Comparison of ENCODE assay signal across 10 cellular contexts in the genomic region with DNA sequence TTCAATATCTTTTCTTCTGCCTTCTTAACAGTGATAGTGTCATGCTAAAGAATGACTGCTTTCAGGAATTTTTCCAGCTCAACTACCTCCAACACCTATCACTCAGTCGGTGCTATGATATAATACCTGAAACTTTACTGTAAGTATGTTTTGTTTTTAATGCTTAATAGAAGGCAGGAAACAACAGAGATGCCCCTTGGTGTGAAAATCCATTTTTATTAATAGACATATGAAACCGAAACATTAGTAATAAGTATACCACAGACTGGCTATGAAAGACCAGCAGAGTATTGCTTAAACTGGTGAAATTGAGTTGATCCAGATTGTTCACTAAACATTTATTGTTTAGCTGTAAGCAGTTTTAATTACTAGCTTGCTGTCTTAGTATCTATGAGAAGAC. TPM values are rescaled to one million over a fixed set of nuclear protein-coding genes. Genes with fewer than 3 reads are reported as not detected.
DNase-seq lines count a peak whose midpoint lies in the region; ATAC-seq, FAIRE-seq and TF ChIP-seq lines count a peak whose summit lies in the region.
"Had no signal": no experiment of that assay in that cellular context is flagged by ENCODE, and none has a peak within 500 bp of the region (broad histone marks: within the 10 kb centered on the region; RNA-seq: fewer than 3 reads in every experiment).

No MANE protein-coding gene starts in this region.

- peak; percentile 95 for ATAC-seq in GM19351 (IDR thresholded peaks at IDR 0.05; ENCODE audit: unreplicated experiment)
- peak; percentile 97 for ATAC-seq in HG02798 (IDR thresholded peaks at IDR 0.05; ENCODE audit: poor library complexity, unreplicated experiment)
- peak; percentile 96 for ATAC-seq in HG03520 (IDR thresholded peaks at IDR 0.05; ENCODE audit: unreplicated experiment)

- FAIRE-seq in GM12892 (lab: Jason Lieb, UNC) = peak; percentile 80

- TF ChIP-seq POLR2A in GM12892 (IDR thresholded peaks at IDR 0.05; ENCODE audit: low read depth, low read length) = no peak

- DNase-seq in GM12892 (ENCODE audit: insufficient read length) (no peak), OCI-M1 (lab: John Stamatoyannopoulos, UW) (no peak), NCI-H2171 treated with DMSO at 0.1 percent for 48 hours (lab: John Stamatoyannopoulos, UW) (no peak)
- no peak for DNase-seq in stimulated activated CD4-positive, alpha-beta T cell treated with anti-CD3 and anti-CD28 coated beads, Interleukin-12 subunit alpha, Interleukin-12 subunit beta, amount 100 ng/mL, for 4 hours
- DNase-seq in activated CD4-positive, alpha-beta T cell treated with anti-CD3 and anti-CD28 coated beads for 1 hour = no peak
- DNase-seq: CD4-positive, alpha-beta memory T cell; Kasumi-1 had no signal

RNA-seq across cellular contexts. Expression of gene SKP2, which starts 25.2 kb away (rescaled TPM):
- 26.6 TPM for polyA plus RNA-seq in GM12892 (2012; ENCODE audit: missing spikeins)

RNA-seq across cellular contexts. Expression of gene LMBRD2, which starts 25.5 kb away (rescaled TPM):
- 6.4 TPM for polyA plus RNA-seq in GM12892 (2012; ENCODE audit: missing spikeins)
